ENCODE assay signal across 9 cellular contexts in genomic region chr10:26367771-26368170, GRCh38.
DNase-seq lines count a peak whose midpoint lies in the region; ATAC-seq, FAIRE-seq and TF ChIP-seq lines count a peak whose summit lies in the region.
"Had no signal": no experiment of that assay in that cellular context is flagged by ENCODE, and none has a peak within 500 bp of the region (broad histone marks: within the 10 kb centered on the region; RNA-seq: fewer than 3 reads in every experiment).

No MANE protein-coding gene starts in this region.

- no peaks in the 10 kb centered on the region for H3K9me2 ChIP-seq in SK-N-SH

- no peak for TF ChIP-seq EP300 in SK-N-SH (IDR thresholded peaks at IDR 0.05; ENCODE audit: borderline replicate concordance in 1 of 2, low read depth in 1 of 2, low read length in 1 of 2)

- H3K4me1 ChIP-seq in SK-N-SH (ENCODE audit: control insufficient read depth in 1 of 2, insufficient read depth in 2 of 2, low read depth in 1 of 2, low read length in 1 of 2) (no peaks in the 10 kb centered on the region), right atrium auricular region (no peaks in the 10 kb centered on the region)
- H3K4me1 ChIP-seq: SJSA1 had no signal

- no peak overlapping the region for H3K27ac ChIP-seq in SK-N-SH (ENCODE audit: low read depth in 2 of 2, low read length in 1 of 2)
- no peak overlapping the region for H3K27ac ChIP-seq in right atrium auricular region
- H3K27ac ChIP-seq: SJSA1 had no signal

- H3K36me3 ChIP-seq in SK-N-SH (replicated peaks in 1 of 2; ENCODE audit: control insufficient read depth in 1 of 2, insufficient read depth in 2 of 2, low read length in 1 of 2) (no peaks in the 10 kb centered on the region), right atrium auricular region (no peaks in the 10 kb centered on the region)
- H3K36me3 ChIP-seq: SJSA1 had no signal

- FAIRE-seq in D721Med (lab: Jason Lieb, UNC), result no peak

- no peak overlapping the region for H3K4me2 ChIP-seq in SK-N-SH

- no peaks in the 10 kb centered on the region for H3K79me2 ChIP-seq in SK-N-SH (ENCODE audit: insufficient read depth)

- in situ Hi-C loops in SK-MEL-5 (cut with HindIII; ENCODE audit: low pct_unique_long_range_greater_than_20kb, low sequenced_read_pairs), result no loop called here

- WGBS in SK-N-SH (ENCODE audit: low lambda C conversion rate), result 7% methylated on average over 3 of the region's 3 CpGs

- no peak for ATAC-seq in SK-N-SH treated with all-trans-retinoic acid at 6 μM for 48 hours

- H3F3A ChIP-seq in SK-N-SH (replicated peaks; ENCODE audit: insufficient read depth), result no peaks in the 10 kb centered on the region

- no peak for TF ChIP-seq RAD21 in SK-N-SH (IDR thresholded peaks at IDR 0.05; ENCODE audit: low read length)

- TF ChIP-seq CTCF in SK-N-SH (IDR thresholded peaks at IDR 0.05), result no peak
- no peak for TF ChIP-seq CTCF in epithelial cell of proximal tubule (conservative IDR thresholded peaks at IDR 0.05; ENCODE audit: low read depth, low read length)
- TF ChIP-seq CTCF in D721Med (IDR thresholded peaks at IDR 0.05; ENCODE audit: insufficient read depth, missing control alignments), result no peak
- TF ChIP-seq CTCF in right atrium auricular region (IDR thresholded peaks at IDR 0.05), result no peak

- CTCF ChIA-PET in SK-N-SH (lab: Yijun Ruan, JAX), result no interaction called here

- H3K4me3 ChIP-seq in SK-N-SH (ENCODE audit: low read depth in 2 of 2, low read length in 1 of 2) (no peak overlapping the region), epithelial cell of proximal tubule (ENCODE audit: low read depth, low read length) (no peak overlapping the region), right atrium auricular region (no peak overlapping the region)
- H3K4me3 ChIP-seq: SJSA1 had no signal

- H3K9me3 ChIP-seq in SK-N-SH (no peaks in the 10 kb centered on the region), right atrium auricular region (no peaks in the 10 kb centered on the region)
- H3K9me3 ChIP-seq: SJSA1 had no signal

- H4K20me1 ChIP-seq in SK-N-SH (ENCODE audit: insufficient read depth), result no peaks in the 10 kb centered on the region

- H2AFZ ChIP-seq in SK-N-SH (ENCODE audit: low read depth), result no peak overlapping the region

- H3K27me3 ChIP-seq in SK-N-SH (ENCODE audit: insufficient read depth) (no peaks in the 10 kb centered on the region), right atrium auricular region (no peaks in the 10 kb centered on the region)
- H3K27me3 ChIP-seq: SJSA1 had no signal

- POLR2A ChIA-PET in SK-N-SH (lab: Yijun Ruan, JAX), result no interaction called here

- no peak overlapping the region for H3K9ac ChIP-seq in SK-N-SH

- DNase-seq in SK-N-SH (no peak), SK-MEL-5 (ENCODE audit: low read depth, low spot score) (peak; percentile 4), epithelial cell of proximal tubule (ENCODE audit: low read depth) (peak; percentile 43), D721Med (ENCODE audit: insufficient read length, low spot score) (no peak), amniotic stem cell (lab: John Stamatoyannopoulos, UW) (no peak), right atrium auricular region (ENCODE audit: low spot score) (no peak)
- peak; percentile 31 for DNase-seq in stimulated activated CD4-positive, alpha-beta T cell treated with anti-CD3 and anti-CD28 coated beads, Interleukin-4, amount 100 ng/mL, for 1 hour

TF ChIP-seq in SK-N-SH, 30 proteins besides CTCF, POLR2A, EP300 and RAD21:
- no peak for TF ChIP-seq RFX5 (IDR thresholded peaks at IDR 0.05; ENCODE audit: low read length)
- TF ChIP-seq, protein P1, sequence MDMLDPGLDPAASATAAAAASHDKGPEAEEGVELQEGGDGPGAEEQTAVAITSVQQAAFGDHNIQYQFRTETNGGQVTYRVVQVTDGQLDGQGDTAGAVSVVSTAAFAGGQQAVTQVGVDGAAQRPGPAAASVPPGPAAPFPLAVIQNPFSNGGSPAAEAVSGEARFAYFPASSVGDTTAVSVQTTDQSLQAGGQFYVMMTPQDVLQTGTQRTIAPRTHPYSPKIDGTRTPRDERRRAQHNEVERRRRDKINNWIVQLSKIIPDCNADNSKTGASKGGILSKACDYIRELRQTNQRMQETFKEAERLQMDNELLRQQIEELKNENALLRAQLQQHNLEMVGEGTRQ (IDR thresholded peaks at IDR 0.05; ENCODE audit: borderline replicate concordance, low read depth, low read length), result no peak
- TF ChIP-seq ELF1 (IDR thresholded peaks at IDR 0.05), result no peak
- TF ChIP-seq NRF1 (IDR thresholded peaks at IDR 0.05; ENCODE audit: low read depth, low read length), result no peak
- peak; percentile 94 for TF ChIP-seq REST (IDR thresholded peaks at IDR 0.05; ENCODE audit: low read depth, low read length)
- no peak for TF ChIP-seq JUND (IDR thresholded peaks at IDR 0.05)
- TF ChIP-seq RXRA (IDR thresholded peaks at IDR 0.05; ENCODE audit: borderline replicate concordance, low read depth), result no peak

TF ChIP-seq in SK-N-SH treated with all-trans-retinoic acid at 6 μM for 48 hours, 23 proteins besides CTCF, POLR2A, EP300 and RAD21:
- TF ChIP-seq TOX (CRISPR knock-in tag; IDR thresholded peaks at IDR 0.05; ENCODE audit: borderline replicate concordance), result no peak
- no peak for TF ChIP-seq ZNF8 (CRISPR knock-in tag; IDR thresholded peaks at IDR 0.05)
- TF ChIP-seq ZFP30 (CRISPR knock-in tag; IDR thresholded peaks at IDR 0.05), result no peak
- TF ChIP-seq ARNTL (CRISPR knock-in tag; IDR thresholded peaks at IDR 0.05; ENCODE audit: borderline replicate concordance, low read depth), result no peak
- no peak for TF ChIP-seq ZC3H10 (CRISPR knock-in tag; IDR thresholded peaks at IDR 0.05)
- TF ChIP-seq ZFP3 (CRISPR knock-in tag; IDR thresholded peaks at IDR 0.05), result no peak
- no peak for TF ChIP-seq RARB (CRISPR knock-in tag; IDR thresholded peaks at IDR 0.05)
- no peak for TF ChIP-seq PATZ1 (CRISPR knock-in tag; IDR thresholded peaks at IDR 0.05; ENCODE audit: borderline replicate concordance)
- TF ChIP-seq PPARA (CRISPR knock-in tag; IDR thresholded peaks at IDR 0.05; ENCODE audit: borderline replicate concordance), result no peak
- no peak for TF ChIP-seq ISL1 (CRISPR knock-in tag; IDR thresholded peaks at IDR 0.05)

Comparison
In these comparisons a context has a peak if more than half of its experiments do, and no peak if none do; other contexts are left out.
1. DNase-seq: peak in SK-MEL-5 (single experiment), epithelial cell of proximal tubule (single experiment) and stimulated activated CD4-positive, alpha-beta T cell treated with anti-CD3 and anti-CD28 coated beads, Interleukin-4, amount 100 ng/mL, for 1 hour (single experiment); none in SK-N-SH (single experiment), D721Med (single experiment), amniotic stem cell (single experiment) and right atrium auricular region (single experiment).